In genomic region chr14:54488646-54489317, GRCh38 we compare ENCODE assay signal across 8 cellular contexts. TPM values are rescaled to one million over a fixed set of nuclear protein-coding genes. Genes with fewer than 3 reads are reported as not detected.
A peak's percentile ranks its signal among the peaks of the same experiment; 100 is the strongest.
DNase-seq lines count a peak whose midpoint lies in the region; ATAC-seq and TF ChIP-seq lines count a peak whose summit lies in the region.

Gene GMFB, minus strand, starts transcription at chr14:54488980. Its CDS starts 53 bp downstream, at chr14:54488927.

- no peak for TF ChIP-seq CTCF in Calu3 (IDR thresholded peaks at IDR 0.05; ENCODE audit: unreplicated experiment)

- H3K9me3 ChIP-seq in endocrine pancreas (ENCODE audit: control insufficient read depth, low read length): no peaks in the 10 kb centered on the region

- H3K27ac Mint-ChIP-seq in Calu3 (ENCODE audit: unreplicated experiment): peak within 1 kb of the TSS; percentile 97

- H3K4me1 ChIP-seq in endocrine pancreas (ENCODE audit: control insufficient read depth, insufficient read depth, low read length): no peaks in the 10 kb centered on the region

- DNase-seq in Calu3: peak; percentile 91
- peak in 74 of 76 experiments; percentile 8 to 92 (median 80) for DNase-seq in HUDEP-2 (lab: John Stamatoyannopoulos, UW; ENCODE audit: unreplicated experiment in 76 of 76)
- peak; percentile 85 for DNase-seq in NOMO-1 treated with dmso at 0.1 percent for 144 hours (lab: John Stamatoyannopoulos, UW; ENCODE audit: unreplicated experiment)
- DNase-seq in activated CD8-positive, alpha-beta memory T cell treated with anti-CD3 and anti-CD28 coated beads for 48 hours (ENCODE audit: low read depth in 2 of 3, low spot score in 2 of 3): peak; percentile 54 to 76 (median 58)
- peak; percentile 97 for DNase-seq in mesenteric fat pad (ENCODE audit: low spot score)
- DNase-seq in stimulated activated CD8-positive, alpha-beta memory T cell treated with anti-CD3 and anti-CD28 coated beads, Interleukin-15, amount 100 ng/mL, for 24 hours (ENCODE audit: low read depth): peak; percentile 71

- ATAC-seq in GM21381 (IDR thresholded peaks at IDR 0.05; ENCODE audit: unreplicated experiment): peak; percentile 94

- H3K4me3 ChIP-seq in endocrine pancreas (ENCODE audit: control insufficient read depth, insufficient read depth, low read length): peak within 1 kb of the TSS; percentile 79

- no peaks in the 10 kb centered on the region for H3K36me3 ChIP-seq in endocrine pancreas (ENCODE audit: control insufficient read depth, insufficient read depth, low read length)

- intact Hi-C loops in Calu3 (cut with micrococcal nuclease; ENCODE audit: unreplicated experiment): loop anchor here (5.0 kb wide), 1 partner anchor 121 kb away; no protein-coding TSS in a partner anchor

- no peaks in the 10 kb centered on the region for H3K27me3 ChIP-seq in endocrine pancreas (ENCODE audit: control insufficient read depth, insufficient read depth, low read length)

- H3K4me1 Mint-ChIP-seq in Calu3 (ENCODE audit: low read depth, unreplicated experiment): peaks cover 33% of the 10 kb centered on the region

- no peaks in the 10 kb centered on the region for H3K9me3 Mint-ChIP-seq in Calu3 (ENCODE audit: low read depth, unreplicated experiment)

- peak within 1 kb of the TSS; percentile 83 for H3K9ac ChIP-seq in endocrine pancreas (ENCODE audit: control insufficient read depth, insufficient read depth, low read length)

- H3K36me3 Mint-ChIP-seq in Calu3 (ENCODE audit: insufficient read depth, unreplicated experiment): peaks cover 22% of the 10 kb centered on the region

- CTCF ChIA-PET in Calu3 (lab: Charles Lee): interaction anchor here (0.7 to 2.4 kb wide), 3 partner anchors 21 to 314 kb away, joined by 3 to 9 read pairs (median 3); partner anchors contain the start of gene CGRRF1

- H3K27me3 Mint-ChIP-seq in Calu3 (ENCODE audit: unreplicated experiment): no peaks in the 10 kb centered on the region

- no TSS peak for BruUV-seq in Calu3 (replicated peaks; lab: Mats Ljungman, UMichigan)

- peak within 1 kb of the TSS; percentile 79 for H3K4me3 Mint-ChIP-seq in Calu3 (ENCODE audit: low read depth, unreplicated experiment)

RNA-seq across cellular contexts. Expression of gene GMFB, which starts in this region (rescaled TPM):
- total RNA-seq in Calu3 (2022) (39.2 and 43.0 TPM in 2 replicates), mesenteric fat pad (86.0 TPM)

Comparison
In these comparisons a context has a peak if more than half of its experiments do, and no peak if none do; other contexts are left out.
1. Peak in every context shown above with its lines: DNase-seq, ATAC-seq and H3K4me3 ChIP-seq.